Comparison of ENCODE assay signal across 8 cellular contexts in the genomic region with DNA sequence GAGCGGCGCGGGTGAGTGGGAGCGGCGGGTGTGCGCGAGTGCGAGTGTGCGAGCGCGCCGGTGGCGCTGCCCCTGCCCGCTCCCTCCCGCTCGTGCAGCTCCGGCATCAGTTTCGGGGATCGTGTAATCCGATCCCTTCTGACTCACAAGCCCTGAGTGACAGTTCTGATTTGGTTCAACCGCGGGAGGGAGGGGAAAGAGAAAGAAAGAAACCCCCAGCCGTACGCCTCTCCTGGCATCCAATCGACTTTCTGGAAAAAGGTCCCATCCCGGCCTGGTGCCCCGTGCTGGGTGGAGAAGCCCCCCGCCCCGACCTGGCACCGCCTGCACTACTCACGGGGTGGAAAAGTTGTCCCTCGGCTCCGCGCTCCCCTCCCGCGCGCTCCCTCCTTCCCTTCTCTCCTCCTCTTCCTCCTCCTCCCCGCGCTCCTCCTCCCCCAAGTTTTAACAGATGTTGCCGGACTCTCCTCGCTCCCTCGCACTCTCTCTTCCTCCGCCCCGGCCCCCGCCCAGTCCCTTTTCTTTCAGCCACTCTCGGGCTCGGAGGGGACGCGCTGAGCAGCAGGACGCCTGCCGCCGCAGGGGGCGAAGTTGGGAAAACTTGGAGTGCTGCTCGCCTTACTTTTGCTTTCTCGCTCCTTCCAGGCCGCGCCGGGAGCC. TPM values are rescaled to one million over a fixed set of nuclear protein-coding genes. Genes with fewer than 3 reads are reported as not detected.
A peak's percentile ranks its signal among the peaks of the same experiment; 100 is the strongest.
DNase-seq lines count a peak whose midpoint lies in the region; ATAC-seq and TF ChIP-seq lines count a peak whose summit lies in the region.

Gene GLI3 (minus strand): TSS at position 48 of the 660 bp plus-strand sequence. CDS start 13,956 bp downstream, outside the sequence.

- no peaks in the 10 kb centered on the region for H3K9me3 Mint-ChIP-seq in activated naive CD4-positive, alpha-beta T cell treated with anti-CD3 and anti-CD28 coated beads, Interleukin-2, amount 10 ng/mL, durations not matched to agents 7 days and 5 days
- no peaks in the 10 kb centered on the region for H3K9me3 Mint-ChIP-seq in brain

- DNase-seq in activated naive CD4-positive, alpha-beta T cell treated with anti-CD3 and anti-CD28 coated beads, Interleukin-2, amount 10 ng/mL, durations not matched to agents 7 days and 5 days, result peak; percentile 30
- DNase-seq in activated naive CD4-positive, alpha-beta T cell treated with anti-CD3 and anti-CD28 coated beads, Interleukin-2, amount 50 U/mL, for 16 hours, result no peak
- peak; percentile 46 for DNase-seq in NCI-H2171 treated with DMSO at 0.1 percent for 48 hours (lab: John Stamatoyannopoulos, UW)
- DNase-seq in iPS DF 6.9 (ENCODE audit: low read depth, low spot score), result no peak
- DNase-seq in renal cortical epithelial cell (ENCODE audit: low read depth), result peak; percentile 76

- peaks cover 4% of the 10 kb centered on the region for H3K36me3 Mint-ChIP-seq in activated naive CD4-positive, alpha-beta T cell treated with anti-CD3 and anti-CD28 coated beads, Interleukin-2, amount 10 ng/mL, durations not matched to agents 7 days and 5 days
- H3K36me3 Mint-ChIP-seq in brain, result no peaks in the 10 kb centered on the region

- CTCF ChIA-PET in activated naive CD4-positive, alpha-beta T cell treated with anti-CD3 and anti-CD28 coated beads, Interleukin-2, amount 10 ng/mL, durations not matched to agents 7 days and 5 days (lab: Charles Lee), result no interaction called here

- peak within 1 kb of the TSS; percentile 78 for H3K4me3 Mint-ChIP-seq in activated naive CD4-positive, alpha-beta T cell treated with anti-CD3 and anti-CD28 coated beads, Interleukin-2, amount 10 ng/mL, durations not matched to agents 7 days and 5 days
- peak within 1 kb of the TSS; percentile 93 to 100 (median 95) for H3K4me3 Mint-ChIP-seq in brain

- no peaks in the 10 kb centered on the region for H3K9me3 ChIP-seq in iPS DF 6.9 (ENCODE audit: control insufficient read depth, insufficient read depth, low read length)

- no CpG with 5 or more reads among the region's 58 CpGs for WGBS in iPS DF 6.9 (ENCODE audit: insufficient coverage, insufficient read length)

- peaks cover 17% of the 10 kb centered on the region for H3K4me1 Mint-ChIP-seq in activated naive CD4-positive, alpha-beta T cell treated with anti-CD3 and anti-CD28 coated beads, Interleukin-2, amount 10 ng/mL, durations not matched to agents 7 days and 5 days
- peaks cover 74% of the 10 kb centered on the region for H3K4me1 Mint-ChIP-seq in brain

- peak within 1 kb of the TSS; percentile 82 for H3K4me3 ChIP-seq in iPS DF 6.9 (ENCODE audit: low read length)

- peaks cover 3% of the 10 kb centered on the region; the same call in 1 of the 2 replicates for H3K4me1 ChIP-seq in iPS DF 6.9 (ENCODE audit: control insufficient read depth, insufficient read depth, low read length)

- ATAC-seq in HG02610 (IDR thresholded peaks at IDR 0.05; ENCODE audit: unreplicated experiment) (peak; percentile 84), GM18873 (IDR thresholded peaks at IDR 0.05; ENCODE audit: low FRiP score, unreplicated experiment) (no peak)

- H3K27ac ChIP-seq in iPS DF 6.9 (ENCODE audit: low read length), result no peak within 1 kb of the TSS

- no peak within 1 kb of the TSS for H3K27ac Mint-ChIP-seq in activated naive CD4-positive, alpha-beta T cell treated with anti-CD3 and anti-CD28 coated beads, Interleukin-2, amount 10 ng/mL, durations not matched to agents 7 days and 5 days
- peak within 1 kb of the TSS; percentile 95 to 98 (median 97) for H3K27ac Mint-ChIP-seq in brain

- H3K27me3 ChIP-seq in iPS DF 6.9 (ENCODE audit: control insufficient read depth, insufficient read depth, low read length), result peaks cover 1% of the 10 kb centered on the region; the same call in 1 of the 2 replicates

- TF ChIP-seq CTCF in brain (conservative IDR thresholded peaks at IDR 0.05), result no peak

- peaks cover 71% of the 10 kb centered on the region for H3K27me3 Mint-ChIP-seq in activated naive CD4-positive, alpha-beta T cell treated with anti-CD3 and anti-CD28 coated beads, Interleukin-2, amount 10 ng/mL, durations not matched to agents 7 days and 5 days
- peaks cover 18% of the 10 kb centered on the region for H3K27me3 Mint-ChIP-seq in brain

- no peaks in the 10 kb centered on the region for H3K36me3 ChIP-seq in iPS DF 6.9 (ENCODE audit: control insufficient read depth, insufficient read depth, low read length)

RNA-seq across cellular contexts. Expression of gene GLI3, which starts in this region (rescaled TPM):
- polyA plus RNA-seq in brain (ENCODE audit: insufficient read depth, low read depth, low replicate concordance), result 1.2 TPM
- total RNA-seq in renal cortical epithelial cell, result 0.35 and 1.6 TPM in 2 replicates

Comparison
In these comparisons a context has a peak if more than half of its experiments do, and no peak if none do; other contexts are left out.
1. DNase-seq: peak in activated naive CD4-positive, alpha-beta T cell treated with anti-CD3 and anti-CD28 coated beads, Interleukin-2, amount 10 ng/mL, durations not matched to agents 7 days and 5 days (single experiment), NCI-H2171 treated with DMSO at 0.1 percent for 48 hours (single experiment) and renal cortical epithelial cell (single experiment); none in activated naive CD4-positive, alpha-beta T cell treated with anti-CD3 and anti-CD28 coated beads, Interleukin-2, amount 50 U/mL, for 16 hours (single experiment) and iPS DF 6.9 (single experiment).